Comparison of ENCODE assay signal across 9 cellular contexts in the genomic region with DNA sequence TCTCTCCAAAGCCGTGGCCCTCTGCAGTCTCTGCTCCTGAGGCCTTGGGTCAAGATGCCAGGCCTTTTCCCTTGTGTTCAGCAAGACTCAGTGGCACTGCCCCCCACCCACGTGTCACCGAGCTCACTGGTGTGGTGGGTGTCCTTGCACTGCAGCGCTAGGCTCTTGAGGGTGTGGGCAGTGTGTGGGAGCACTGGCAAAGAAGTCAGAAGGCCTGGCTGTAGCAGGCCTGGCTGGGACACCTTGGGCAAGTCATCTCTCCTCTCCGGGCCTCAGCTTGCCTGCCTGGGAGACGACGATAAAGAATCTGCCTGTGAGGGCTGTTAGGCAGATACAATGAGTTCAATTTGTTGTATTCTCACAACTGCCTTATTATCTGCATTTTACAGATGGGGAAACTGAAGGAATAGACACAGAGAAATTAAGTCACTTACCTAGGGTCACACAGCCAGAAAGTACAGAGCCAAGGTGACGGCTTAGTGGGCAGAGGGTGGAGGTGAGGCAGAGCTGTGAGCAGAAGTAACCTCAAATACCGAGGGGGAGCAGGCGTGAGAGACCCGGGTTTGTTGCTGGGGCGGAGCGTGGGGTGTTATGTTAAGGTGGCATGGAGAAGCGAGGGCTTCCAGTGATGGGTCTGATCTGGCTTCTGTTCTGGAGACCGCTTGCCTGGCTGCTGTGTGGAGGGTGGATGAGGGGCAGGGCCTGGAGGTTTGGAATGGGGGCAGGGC. TPM values are rescaled to one million over a fixed set of nuclear protein-coding genes. Genes with fewer than 3 reads are reported as not detected.
A peak's percentile ranks its signal among the peaks of the same experiment; 100 is the strongest.
DNase-seq lines count a peak whose midpoint lies in the region; ATAC-seq and TF ChIP-seq lines count a peak whose summit lies in the region.
"Had no signal": no experiment of that assay in that cellular context is flagged by ENCODE, and none has a peak within 500 bp of the region (broad histone marks: within the 10 kb centered on the region; RNA-seq: fewer than 3 reads in every experiment).

No MANE protein-coding gene starts in this region.

- no peak for TF ChIP-seq CTCF in kidney epithelial cell (IDR thresholded peaks at IDR 0.05; ENCODE audit: insufficient read depth, low read length, poor library complexity, severe bottlenecking)
- no peak for TF ChIP-seq CTCF in thoracic aorta (IDR thresholded peaks at IDR 0.05)

- H3K9me3 Mint-ChIP-seq in activated CD4-positive, alpha-beta T cell treated with anti-CD3 and anti-CD28 coated beads, Interleukin-2, amount 10 ng/mL, durations not matched to agents 7 days and 5 days: no peaks in the 10 kb centered on the region
- H3K9me3 Mint-ChIP-seq in activated naive CD8-positive, alpha-beta T cell treated with anti-CD3 and anti-CD28 coated beads, Interleukin-2, amount 10 ng/mL, durations not matched to agents 7 days and 5 days: no peaks in the 10 kb centered on the region

- no peaks in the 10 kb centered on the region for H3K36me3 ChIP-seq in kidney epithelial cell (ENCODE audit: control insufficient read depth, insufficient read depth, low read length)
- peaks cover 5% of the 10 kb centered on the region for H3K36me3 ChIP-seq in thoracic aorta

- peak overlapping the region; percentile 73 for H3K4me3 Mint-ChIP-seq in activated CD4-positive, alpha-beta T cell treated with anti-CD3 and anti-CD28 coated beads, Interleukin-2, amount 10 ng/mL, durations not matched to agents 7 days and 5 days
- peak overlapping the region; percentile 85 for H3K4me3 Mint-ChIP-seq in activated naive CD8-positive, alpha-beta T cell treated with anti-CD3 and anti-CD28 coated beads, Interleukin-2, amount 10 ng/mL, durations not matched to agents 7 days and 5 days

- H3K27me3 ChIP-seq in kidney epithelial cell (ENCODE audit: control insufficient read depth, insufficient read depth, low read length) (no peaks in the 10 kb centered on the region), thoracic aorta (replicated peaks; ENCODE audit: insufficient read depth) (no peaks in the 10 kb centered on the region)

- H3K36me3 Mint-ChIP-seq in activated CD4-positive, alpha-beta T cell treated with anti-CD3 and anti-CD28 coated beads, Interleukin-2, amount 10 ng/mL, durations not matched to agents 7 days and 5 days (ENCODE audit: low read depth): peaks cover 9% of the 10 kb centered on the region
- peaks cover 6% of the 10 kb centered on the region for H3K36me3 Mint-ChIP-seq in activated naive CD8-positive, alpha-beta T cell treated with anti-CD3 and anti-CD28 coated beads, Interleukin-2, amount 10 ng/mL, durations not matched to agents 7 days and 5 days

- peak overlapping the region; percentile 72 for H3K4me3 ChIP-seq in kidney epithelial cell (ENCODE audit: low read depth, low read length)
- peak overlapping the region; percentile 94 for H3K4me3 ChIP-seq in thoracic aorta

- DNase-seq in activated CD4-positive, alpha-beta T cell treated with anti-CD3 and anti-CD28 coated beads, Interleukin-2, amount 10 ng/mL, durations not matched to agents 7 days and 5 days: peak; percentile 22
- DNase-seq in activated CD4-positive, alpha-beta T cell treated with anti-CD3 and anti-CD28 coated beads for 1 hour: no peak
- no peak for DNase-seq in activated naive CD8-positive, alpha-beta T cell treated with anti-CD3 and anti-CD28 coated beads, Interleukin-2, amount 10 ng/mL, durations not matched to agents 7 days and 5 days
- no peak for DNase-seq in kidney epithelial cell (ENCODE audit: low read depth)
- DNase-seq in thoracic aorta (ENCODE audit: low spot score): no peak
- DNase-seq in NCI-H1092 treated with DMSO at 0.1 percent for 48 hours (lab: John Stamatoyannopoulos, UW): no peak

- H3K27ac ChIP-seq in thoracic aorta: no peak overlapping the region

- POLR2A ChIA-PET in activated CD4-positive, alpha-beta T cell treated with anti-CD3 and anti-CD28 coated beads, Interleukin-2, amount 10 ng/mL, durations not matched to agents 7 days and 5 days (lab: Charles Lee): no interaction called here
- POLR2A ChIA-PET in activated naive CD8-positive, alpha-beta T cell treated with anti-CD3 and anti-CD28 coated beads, Interleukin-2, amount 10 ng/mL, durations not matched to agents 7 days and 5 days (lab: Charles Lee): interaction anchor here (4.1 kb wide), 1 partner anchor 11 kb away, joined by 33 read pairs; no protein-coding TSS in a partner anchor

- CTCF ChIA-PET in activated CD4-positive, alpha-beta T cell treated with anti-CD3 and anti-CD28 coated beads, Interleukin-2, amount 10 ng/mL, durations not matched to agents 7 days and 5 days (lab: Charles Lee): interaction anchor here (0.7 to 10.6 kb wide), 3 partner anchors 11 to 160 kb away, joined by 3 to 76 read pairs (median 3); no protein-coding TSS in a partner anchor

- no peaks in the 10 kb centered on the region for H3K9me3 ChIP-seq in thoracic aorta

- peaks cover 11 to 21% of the 10 kb centered on the region in 2 donors for H3K4me1 ChIP-seq in thoracic aorta (ENCODE audit: control insufficient read depth in 1 of 2, low read depth in 2 of 2)

- H3K27me3 Mint-ChIP-seq in activated CD4-positive, alpha-beta T cell treated with anti-CD3 and anti-CD28 coated beads, Interleukin-2, amount 10 ng/mL, durations not matched to agents 7 days and 5 days: no peaks in the 10 kb centered on the region
- no peaks in the 10 kb centered on the region for H3K27me3 Mint-ChIP-seq in activated naive CD8-positive, alpha-beta T cell treated with anti-CD3 and anti-CD28 coated beads, Interleukin-2, amount 10 ng/mL, durations not matched to agents 7 days and 5 days

- peak; percentile 2 for ATAC-seq in activated naive CD8-positive, alpha-beta T cell treated with anti-CD3 and anti-CD28 coated beads, Interleukin-2, amount 10 ng/mL, durations not matched to agents 7 days and 5 days (ENCODE audit: low read depth)
- ATAC-seq in thoracic aorta (ENCODE audit: insufficient number of reproducible peaks, low FRiP score, low read depth): no peak
- no peak for ATAC-seq in GM21529 (IDR thresholded peaks at IDR 0.05; ENCODE audit: unreplicated experiment)
- ATAC-seq in HG03442 (IDR thresholded peaks at IDR 0.05; ENCODE audit: unreplicated experiment): no peak
- ATAC-seq: sciatic nerve had no signal

- H3K27ac Mint-ChIP-seq in activated CD4-positive, alpha-beta T cell treated with anti-CD3 and anti-CD28 coated beads, Interleukin-2, amount 10 ng/mL, durations not matched to agents 7 days and 5 days: peak overlapping the region; percentile 85
- H3K27ac Mint-ChIP-seq in activated naive CD8-positive, alpha-beta T cell treated with anti-CD3 and anti-CD28 coated beads, Interleukin-2, amount 10 ng/mL, durations not matched to agents 7 days and 5 days: peak overlapping the region; percentile 82

- H3K4me1 Mint-ChIP-seq in activated CD4-positive, alpha-beta T cell treated with anti-CD3 and anti-CD28 coated beads, Interleukin-2, amount 10 ng/mL, durations not matched to agents 7 days and 5 days: peaks cover 59% of the 10 kb centered on the region
- peaks cover 43% of the 10 kb centered on the region for H3K4me1 Mint-ChIP-seq in activated naive CD8-positive, alpha-beta T cell treated with anti-CD3 and anti-CD28 coated beads, Interleukin-2, amount 10 ng/mL, durations not matched to agents 7 days and 5 days

RNA-seq across cellular contexts. Expression of a gene that starts 1.3 kb away (rescaled TPM):
- 10 to 100 TPM; 39.6 to 42.5 TPM for total RNA-seq in activated CD4-positive, alpha-beta T cell treated with anti-CD3 and anti-CD28 coated beads, Interleukin-2, amount 10 ng/mL, durations not matched to agents 7 days and 5 days
- total RNA-seq in activated naive CD8-positive, alpha-beta T cell treated with anti-CD3 and anti-CD28 coated beads, Interleukin-2, amount 10 ng/mL, durations not matched to agents 7 days and 5 days: 10 to 100 TPM; 39.6 to 40.7 TPM
- total RNA-seq in kidney epithelial cell: 53.9 and 65.4 TPM in 2 replicates
- 10 to 100 TPM; 20.6 to 25.0 TPM for total RNA-seq in thoracic aorta

RNA-seq across cellular contexts. Expression of a gene that starts 18.2 kb away (rescaled TPM):
- not detected for total RNA-seq in activated CD4-positive, alpha-beta T cell treated with anti-CD3 and anti-CD28 coated beads, Interleukin-2, amount 10 ng/mL, durations not matched to agents 7 days and 5 days
- not detected for total RNA-seq in activated naive CD8-positive, alpha-beta T cell treated with anti-CD3 and anti-CD28 coated beads, Interleukin-2, amount 10 ng/mL, durations not matched to agents 7 days and 5 days
- total RNA-seq in kidney epithelial cell (not detected in 2 replicates), thoracic aorta (not detected)
- total RNA-seq: sciatic nerve had no signal

RNA-seq across cellular contexts. Expression of a gene that starts 18.3 kb away (rescaled TPM):
- total RNA-seq in activated CD4-positive, alpha-beta T cell treated with anti-CD3 and anti-CD28 coated beads, Interleukin-2, amount 10 ng/mL, durations not matched to agents 7 days and 5 days: not detected
- under 1 TPM in 1 of 2 experiments, not detected in 1; 0.28 TPM for total RNA-seq in activated naive CD8-positive, alpha-beta T cell treated with anti-CD3 and anti-CD28 coated beads, Interleukin-2, amount 10 ng/mL, durations not matched to agents 7 days and 5 days
- total RNA-seq in kidney epithelial cell (not detected in 2 replicates), thoracic aorta (not detected)
- total RNA-seq: sciatic nerve had no signal

RNA-seq across cellular contexts. Expression of a gene that starts 38.7 kb away (rescaled TPM):
- total RNA-seq in activated CD4-positive, alpha-beta T cell treated with anti-CD3 and anti-CD28 coated beads, Interleukin-2, amount 10 ng/mL, durations not matched to agents 7 days and 5 days: 1 to 10 TPM; 2.5 to 2.6 TPM
- total RNA-seq in activated naive CD8-positive, alpha-beta T cell treated with anti-CD3 and anti-CD28 coated beads, Interleukin-2, amount 10 ng/mL, durations not matched to agents 7 days and 5 days: 1 to 10 TPM; 1.5 to 1.6 TPM
- total RNA-seq in kidney epithelial cell (17.3 and 19.9 TPM in 2 replicates), thoracic aorta (1 to 10 TPM in 1 of 2 donors, under 1 TPM in 1; 0.27 to 2.0 TPM)
